8 cellular contexts compared by ENCODE assay signal in genomic region chr3:196518999-196519737, GRCh38. TPM values are rescaled to one million over a fixed set of nuclear protein-coding genes. Genes with fewer than 3 reads are reported as not detected.
A peak's percentile ranks its signal among the peaks of the same experiment; 100 is the strongest.
DNase-seq lines count a peak whose midpoint lies in the region; ATAC-seq and TF ChIP-seq lines count a peak whose summit lies in the region.

No MANE protein-coding gene starts in this region.

- CTCF ChIA-PET in CD4-positive, alpha-beta T cell (lab: Charles Lee), result interaction anchor here (0.6 to 3.6 kb wide), 5 partner anchors 10 to 453 kb away, joined by 3 to 14 read pairs (median 4); no protein-coding TSS in a partner anchor
- CTCF ChIA-PET in Panc1 (lab: Charles Lee), result interaction anchor here (0.6 to 1.6 kb wide), 7 partner anchors 9 to 493 kb away, joined by 3 to 7 read pairs (median 4); no protein-coding TSS in a partner anchor

- TF ChIP-seq CTCF in CD4-positive, alpha-beta T cell (IDR thresholded peaks at IDR 0.05), result peak; percentile 50
- peak; percentile 87 for TF ChIP-seq CTCF in Panc1 (IDR thresholded peaks at IDR 0.05)

- no peak overlapping the region for H3K4me3 ChIP-seq in HAP-1
- no peak overlapping the region for H3K4me3 ChIP-seq in Panc1 (ENCODE audit: low read depth in 2 of 2, low read length in 2 of 2)

- no peaks in the 10 kb centered on the region for H3K27me3 ChIP-seq in CD4-positive, alpha-beta T cell (ENCODE audit: control insufficient read depth, insufficient read depth, low read length)
- H3K27me3 ChIP-seq in HAP-1 (ENCODE audit: low read depth), result no peaks in the 10 kb centered on the region
- H3K27me3 ChIP-seq in Panc1 (ENCODE audit: control insufficient read depth, insufficient read depth, low read length), result no peaks in the 10 kb centered on the region

- peaks cover 55% of the 10 kb centered on the region for H3K9me3 ChIP-seq in CD4-positive, alpha-beta T cell (ENCODE audit: control insufficient read depth, low read length)
- H3K9me3 ChIP-seq in HAP-1 (peaks cover 8% of the 10 kb centered on the region; the same call in 1 of the 2 replicates), Panc1 (ENCODE audit: control insufficient read depth, insufficient read depth, low read depth, low read length) (no peaks in the 10 kb centered on the region)

- H3K36me3 ChIP-seq in HAP-1 (replicated peaks) (no peaks in the 10 kb centered on the region), Panc1 (ENCODE audit: control insufficient read depth, insufficient read depth, low read length) (no peaks in the 10 kb centered on the region)

- peak; percentile 23 to 53 (median 44) for DNase-seq in CD4-positive, alpha-beta T cell
- peak; percentile 92 to 96 for DNase-seq in HAP-1 (ENCODE audit: low spot score in 2 of 2)
- no peak for DNase-seq in Panc1 (ENCODE audit: low read depth, low spot score)
- peak; percentile 38 for DNase-seq in activated T-helper 9 cell treated with anti-CD3 and anti-CD28 coated beads, Interleukin-2, amount 50 U/mL, for 16 hours (ENCODE audit: low read depth)
- peak; percentile 88 for DNase-seq in cardiac septum (ENCODE audit: low spot score)
- peak in 2 of 3 donors; percentile 61 to 72 for DNase-seq in stimulated activated CD4-positive, alpha-beta T cell treated with anti-CD3 and anti-CD28 coated beads, Interleukin-12 subunit alpha, Interleukin-12 subunit beta, amount 100 ng/mL, for 48 hours (ENCODE audit: low read depth in 2 of 3, low spot score in 1 of 3)
- DNase-seq in cerebellar nuclear complex (lab: John Stamatoyannopoulos, UW), result no peak

- H3K4me1 ChIP-seq in HAP-1 (peaks cover 17% of the 10 kb centered on the region), Panc1 (ENCODE audit: control insufficient read depth, insufficient read depth, low read length) (no peaks in the 10 kb centered on the region)

- no peak overlapping the region for H3K27ac ChIP-seq in CD4-positive, alpha-beta T cell (ENCODE audit: low read depth, low read length)
- H3K27ac ChIP-seq in Panc1 (ENCODE audit: low read length), result no peak overlapping the region

- no peaks in the 10 kb centered on the region for H3K4me1 Mint-ChIP-seq in CD4-positive, alpha-beta T cell (ENCODE audit: low read depth)

- H3K36me3 Mint-ChIP-seq in CD4-positive, alpha-beta T cell (ENCODE audit: low read depth), result peaks cover 20% of the 10 kb centered on the region

- no peak overlapping the region for H3K4me3 Mint-ChIP-seq in CD4-positive, alpha-beta T cell

- no TSS peak for BruUV-seq in Panc1 (replicated peaks; lab: Mats Ljungman, UMichigan)

- peaks cover 4% of the 10 kb centered on the region for H3K27me3 Mint-ChIP-seq in CD4-positive, alpha-beta T cell

- in situ Hi-C loops in HAP-1 (cut with MboI; ENCODE audit: low sequenced_read_pairs) (loop anchor here (25.0 kb wide), 2 partner anchors 432 to 807 kb away; partner anchors contain the start of genes MUC20 and TFRC), Panc1 (cut with HindIII; ENCODE audit: low pct_unique_long_range_greater_than_20kb, low sequenced_read_pairs) (no loop called here)

- intact Hi-C loops in CD4-positive, alpha-beta T cell (cut with DNase I, micrococcal nuclease), result loop anchor here (1.0 kb wide), 1 partner anchor 266 kb away; no protein-coding TSS in a partner anchor
- intact Hi-C loops in Panc1 (cut with micrococcal nuclease; ENCODE audit: unreplicated experiment) (loop anchor here (1.0 kb wide), 1 partner anchor 266 kb away; no protein-coding TSS in a partner anchor), cardiac septum (cut with DNase I) (loop anchor here (2.0 kb wide), 1 partner anchor 266 kb away; no protein-coding TSS in a partner anchor)

- no peak for ATAC-seq in CD4-positive, alpha-beta T cell (ENCODE audit: poor library complexity)
- peak; percentile 95 for ATAC-seq in Panc1
- ATAC-seq in GM21528 (IDR thresholded peaks at IDR 0.05; ENCODE audit: low FRiP score, unreplicated experiment), result no peak

- H3K9me3 Mint-ChIP-seq in CD4-positive, alpha-beta T cell, result peaks cover 22% of the 10 kb centered on the region

- POLR2A ChIA-PET in CD4-positive, alpha-beta T cell (lab: Charles Lee), result no interaction called here
- POLR2A ChIA-PET in Panc1 (lab: Charles Lee), result no interaction called here

- no peak overlapping the region for H3K27ac Mint-ChIP-seq in CD4-positive, alpha-beta T cell

RNA-seq across cellular contexts. Expression of gene SMCO1, which starts 4.0 kb away (rescaled TPM):
- not detected for total RNA-seq in CD4-positive, alpha-beta T cell
- total RNA-seq in Panc1 (2021; ENCODE audit: unreplicated experiment) (not detected), cardiac septum (28.7 TPM)
- polyA plus RNA-seq in Panc1 (2012; ENCODE audit: insufficient read length), result not detected

RNA-seq across cellular contexts. Expression of gene RNF168, which starts 15.6 kb away (rescaled TPM):
- 10 to 100 TPM; 26.1 to 27.4 TPM for total RNA-seq in CD4-positive, alpha-beta T cell
- total RNA-seq in Panc1 (2021; ENCODE audit: unreplicated experiment), result 21.3 TPM
- 5.8 TPM for polyA plus RNA-seq in Panc1 (2012; ENCODE audit: insufficient read length)
- 21.8 TPM for total RNA-seq in cardiac septum

RNA-seq across cellular contexts. Expression of gene WDR53, which starts 49.2 kb away (rescaled TPM):
- total RNA-seq in CD4-positive, alpha-beta T cell, result 10 to 100 TPM; 18.4 to 20.9 TPM
- 18.6 TPM for total RNA-seq in Panc1 (2021; ENCODE audit: unreplicated experiment)
- 15.6 TPM for polyA plus RNA-seq in Panc1 (2012; ENCODE audit: insufficient read length)
- 8.4 TPM for total RNA-seq in cardiac septum

RNA-seq across cellular contexts. Expression of gene FBXO45, which starts 49.3 kb away (rescaled TPM):
- total RNA-seq in CD4-positive, alpha-beta T cell, result 1 to 10 TPM; 5.4 to 6.0 TPM
- total RNA-seq in Panc1 (2021; ENCODE audit: unreplicated experiment) (21.6 TPM), cardiac septum (6.4 TPM)
- 8.2 TPM for polyA plus RNA-seq in Panc1 (2012; ENCODE audit: insufficient read length)

Comparison
In these comparisons a context has a peak if more than half of its experiments do, and no peak if none do; other contexts are left out.
1. DNase-seq: peak in CD4-positive, alpha-beta T cell (10 of 10), HAP-1 (2 of 2), activated T-helper 9 cell treated with anti-CD3 and anti-CD28 coated beads, Interleukin-2, amount 50 U/mL, for 16 hours (single experiment), cardiac septum (single experiment) and stimulated activated CD4-positive, alpha-beta T cell treated with anti-CD3 and anti-CD28 coated beads, Interleukin-12 subunit alpha, Interleukin-12 subunit beta, amount 100 ng/mL, for 48 hours (2 of 3); none in Panc1 (single experiment) and cerebellar nuclear complex (0 of 2).
2. RNA of gene SMCO1, which starts 4.0 kb away (total RNA-seq): 28.7 TPM in cardiac septum (single experiment); not detected in CD4-positive, alpha-beta T cell and not detected in Panc1 (single experiment); every median in the first group is over 10 times any median in the second.